In the genomic region with DNA sequence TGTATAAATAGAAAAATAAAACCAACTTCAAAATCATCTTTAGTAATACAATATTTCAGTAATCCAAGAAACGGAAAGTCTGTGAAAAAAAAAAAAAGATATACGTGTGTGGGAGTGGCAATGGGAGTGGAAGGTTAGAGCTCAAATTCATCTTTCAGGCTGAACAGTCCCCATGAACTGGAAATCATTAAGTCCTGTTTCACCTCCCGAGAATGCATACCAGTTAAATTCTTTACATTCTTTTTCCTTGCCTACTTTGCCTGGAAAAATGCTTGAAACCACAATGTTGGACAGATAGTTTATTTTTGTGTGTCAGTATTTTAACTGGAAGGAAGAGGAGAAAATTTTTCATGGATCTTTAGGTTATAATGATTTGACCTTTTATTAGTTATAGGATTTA, we compare ENCODE assay signal across 13 cellular contexts.
DNase-seq lines count a peak whose midpoint lies in the region; ATAC-seq and TF ChIP-seq lines count a peak whose summit lies in the region.
"Had no signal": no experiment of that assay in that cellular context is flagged by ENCODE, and none has a peak within 500 bp of the region (broad histone marks: within the 10 kb centered on the region; RNA-seq: fewer than 3 reads in every experiment).

No MANE protein-coding gene starts in this region.

- H3K4me1 ChIP-seq in Peyer's patch, result no peaks in the 10 kb centered on the region

- no peaks in the 10 kb centered on the region for H3K27me3 ChIP-seq in Peyer's patch

- ATAC-seq in SK-N-SH treated with all-trans-retinoic acid at 6 μM for 48 hours, result peak; percentile 91
- no peak for ATAC-seq in HG02610 (IDR thresholded peaks at IDR 0.05; ENCODE audit: unreplicated experiment)
- ATAC-seq: right cardiac atrium had no signal

- H3K9me3 ChIP-seq in Peyer's patch, result no peaks in the 10 kb centered on the region

- DNase-seq in GM04504 (ENCODE audit: low read depth) (peak; percentile 66), fibroblast of the conjunctiva (ENCODE audit: low read depth) (peak; percentile 78), stromal cell of bone marrow (ENCODE audit: low read depth) (peak; percentile 61), Peyer's patch (no peak), cerebellum (ENCODE audit: low spot score) (no peak)
- DNase-seq: activated naive CD4-positive, alpha-beta T cell treated with Interleukin-2 at 50 U/mL for 16 hours; hypothalamus; midbrain; NCI-H1092; NCI-H524 treated with DMSO at 0.1 percent for 48 hours; right cardiac atrium had no signal

- no peak overlapping the region for H3K4me3 ChIP-seq in Peyer's patch

- no peaks in the 10 kb centered on the region for H3K36me3 ChIP-seq in Peyer's patch

- H3K27ac ChIP-seq in Peyer's patch, result no peak overlapping the region

- TF ChIP-seq POLR2A in Peyer's patch (IDR thresholded peaks at IDR 0.05), result no peak

- TF ChIP-seq CTCF in Peyer's patch (IDR thresholded peaks at IDR 0.05), result no peak

TF ChIP-seq in SK-N-SH treated with all-trans-retinoic acid at 6 μM for 48 hours, 23 proteins besides CTCF, POLR2A, EP300 and RAD21:
- TF ChIP-seq ESRRG (CRISPR knock-in tag; IDR thresholded peaks at IDR 0.05), result no peak
- TF ChIP-seq ISL1 (CRISPR knock-in tag; IDR thresholded peaks at IDR 0.05), result peak; percentile 61
- TF ChIP-seq ZNF8 (CRISPR knock-in tag; IDR thresholded peaks at IDR 0.05), result no peak

Comparison
In these comparisons a context has a peak if more than half of its experiments do, and no peak if none do; other contexts are left out.
1. DNase-seq: peak in GM04504 (single experiment), fibroblast of the conjunctiva (single experiment) and stromal cell of bone marrow (single experiment); none in Peyer's patch (0 of 3) and cerebellum (single experiment).